Comparison of ENCODE assay signal across 19 cellular contexts in the genomic region with DNA sequence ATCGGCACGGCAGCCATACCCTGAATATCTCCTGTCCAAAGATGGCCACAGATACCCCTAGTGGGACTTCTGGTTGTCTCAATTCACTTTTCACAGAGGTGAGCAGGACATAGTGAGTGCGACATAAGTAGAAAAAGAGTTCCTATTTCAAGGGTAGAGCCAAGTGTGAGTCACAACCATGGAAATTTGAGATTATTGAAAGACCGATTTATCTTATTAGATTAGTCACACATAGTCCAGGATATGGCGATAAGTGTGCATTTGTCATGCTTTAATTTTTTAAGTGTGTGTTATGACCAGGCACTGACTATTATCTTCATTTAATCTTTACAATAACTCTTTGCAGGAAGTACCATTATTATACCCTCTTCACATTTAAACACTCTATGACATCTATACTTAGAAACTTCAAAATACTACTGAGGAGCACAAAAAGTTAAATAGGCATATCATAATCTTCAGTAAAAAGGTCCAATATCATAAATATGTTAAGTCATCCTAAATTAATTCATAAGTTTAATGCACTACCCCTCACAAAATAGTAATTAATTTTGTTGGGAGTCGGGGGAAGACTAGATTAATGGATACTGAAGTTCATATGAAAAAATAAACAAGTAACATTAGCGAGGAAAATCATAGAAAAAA. TPM values are rescaled to one million over a fixed set of nuclear protein-coding genes. Genes with fewer than 3 reads are reported as not detected.
DNase-seq lines count a peak whose midpoint lies in the region; ATAC-seq and TF ChIP-seq lines count a peak whose summit lies in the region.
"Had no signal": no experiment of that assay in that cellular context is flagged by ENCODE, and none has a peak within 500 bp of the region (broad histone marks: within the 10 kb centered on the region; RNA-seq: fewer than 3 reads in every experiment).

No MANE protein-coding gene starts in this region.

- DNase-seq in BJ (ENCODE audit: low read depth) (peak; percentile 13), HCT116 (ENCODE audit: low read depth, low spot score) (peak; percentile 73), fibroblast of mammary gland (ENCODE audit: low read depth) (peak; percentile 89), nephron progenitor cell (no peak), OCI-M2 (lab: John Stamatoyannopoulos, UW; ENCODE audit: unreplicated experiment) (no peak), CD14-positive monocyte (ENCODE audit: low spot score) (no peak), NCI-H69 (lab: John Stamatoyannopoulos, UW) (no peak)
- DNase-seq: activated B cell treated with CpG ODN at 0.5 μM for 24 hours; activated CD8-positive, alpha-beta memory T cell treated with anti-CD3 and anti-CD28 coated beads, Interleukin-2, amount 10 ng/mL, durations not matched to agents 7 days and 5 days; activated gamma-delta T cell treated with Interleukin-2 at 50 U/mL for 16 hours; brain microvascular endothelial cell; gastrocnemius medialis; NCI-H1105 treated with DMSO at 0.1 percent for 48 hours; NCI-H345; right cardiac atrium; stimulated activated CD4-positive, alpha-beta T cell treated with anti-CD3 and anti-CD28 coated beads, Interleukin-2, amount 100 ng/mL, for 48 hours; SW 1271 had no signal

- H3K27ac Mint-ChIP-seq in nephron progenitor cell, result no peak overlapping the region
- H3K27ac Mint-ChIP-seq in CD14-positive monocyte, result peak overlapping the region in 1 of 7 donors; percentile 55
- H3K27ac Mint-ChIP-seq: activated B cell treated with CpG ODN at 0.5 μM for 24 hours; activated CD8-positive, alpha-beta memory T cell treated with anti-CD3 and anti-CD28 coated beads, Interleukin-2, amount 10 ng/mL, durations not matched to agents 7 days and 5 days had no signal

- H3K9me3 ChIP-seq in HCT116 (ENCODE audit: control insufficient read depth in 1 of 2, insufficient read depth in 1 of 2, low read depth in 1 of 2, low read length in 2 of 2), result no peaks in the 10 kb centered on the region
- H3K9me3 ChIP-seq in SU-DHL-6 (ENCODE audit: insufficient read depth, low read length), result no peaks in the 10 kb centered on the region
- H3K9me3 ChIP-seq: gastrocnemius medialis, tibial nerve had no signal

- H3K27me3 Mint-ChIP-seq in nephron progenitor cell (ENCODE audit: low read depth, poor library complexity) (no peaks in the 10 kb centered on the region), CD14-positive monocyte (ENCODE audit: low read depth in 3 of 3) (no peaks in the 10 kb centered on the region)
- H3K27me3 Mint-ChIP-seq: activated B cell treated with CpG ODN at 0.5 μM for 24 hours; activated CD8-positive, alpha-beta memory T cell treated with anti-CD3 and anti-CD28 coated beads, Interleukin-2, amount 10 ng/mL, durations not matched to agents 7 days and 5 days had no signal

- H3K4me3 ChIP-seq in BJ (ENCODE audit: low read depth, low read length) (no peak overlapping the region), HCT116 (replicated peaks in 1 of 2; ENCODE audit: low read depth in 1 of 2, low read length in 2 of 2) (peak overlapping the region in 1 of 2 experiments; percentile 28; a peak in 2 of 4 replicates), SU-DHL-6 (ENCODE audit: insufficient read depth, low read length, poor library complexity, severe bottlenecking) (no peak overlapping the region), fibroblast of mammary gland (ENCODE audit: control insufficient read depth, low read depth, low read length) (no peak overlapping the region)
- H3K4me3 ChIP-seq: gastrocnemius medialis, tibial nerve had no signal

- H3K4me3 Mint-ChIP-seq in nephron progenitor cell (no peak overlapping the region), CD14-positive monocyte (no peak overlapping the region)
- H3K4me3 Mint-ChIP-seq: activated B cell treated with CpG ODN at 0.5 μM for 24 hours; activated CD8-positive, alpha-beta memory T cell treated with anti-CD3 and anti-CD28 coated beads, Interleukin-2, amount 10 ng/mL, durations not matched to agents 7 days and 5 days had no signal

- H3K79me2 ChIP-seq in HCT116 (ENCODE audit: insufficient read depth, low read length) (no peaks in the 10 kb centered on the region), SU-DHL-6 (ENCODE audit: insufficient read depth, low read length) (no peaks in the 10 kb centered on the region)

- H3K9ac ChIP-seq in HCT116 (ENCODE audit: low read length) (no peak overlapping the region), SU-DHL-6 (ENCODE audit: low read length) (no peak overlapping the region)

- H3K4me1 Mint-ChIP-seq in nephron progenitor cell (no peaks in the 10 kb centered on the region), CD14-positive monocyte (peaks cover 14% of the 10 kb centered on the region)

- H3K9me3 Mint-ChIP-seq in nephron progenitor cell (peaks cover 13% of the 10 kb centered on the region), CD14-positive monocyte (peaks cover 0 to 9% (median 3%) of the 10 kb centered on the region in 7 donors)

- CTCF ChIA-PET in BJ (lab: Yijun Ruan, JAX) (interaction anchor here (1.0 to 1.6 kb wide), 2 partner anchors 13 to 54 kb away, joined by 3 to 4 read pairs; partner anchors contain the start of gene TNFAIP3), HCT116 (lab: Charles Lee) (interaction anchor here (0.9 kb wide), 1 partner anchor 91 kb away, joined by 3 read pairs; no protein-coding TSS in a partner anchor)

- intact Hi-C loops in HCT116 (cut with micrococcal nuclease) (no loop called here), CD14-positive monocyte (cut with micrococcal nuclease) (no loop called here)

- H3K4me1 ChIP-seq in HCT116 (ENCODE audit: control insufficient read depth in 1 of 2, insufficient read depth in 2 of 2, low read length in 2 of 2), result peaks cover 0 to 42% of the 10 kb centered on the region in 2 experiments; a peak in 3 of 4 replicates

- peak; percentile 75 for ATAC-seq in HCT116
- ATAC-seq: activated CD8-positive, alpha-beta memory T cell treated with anti-CD3 and anti-CD28 coated beads, Interleukin-2, amount 10 ng/mL, durations not matched to agents 7 days and 5 days; gastrocnemius medialis; right cardiac atrium had no signal

- H4K20me1 ChIP-seq in HCT116 (ENCODE audit: insufficient read depth) (no peaks in the 10 kb centered on the region), SU-DHL-6 (ENCODE audit: low read depth, low read length) (no peaks in the 10 kb centered on the region)

- TF ChIP-seq POLR2A in HCT116 (IDR thresholded peaks at IDR 0.05; ENCODE audit: borderline replicate concordance, extremely low read depth, insufficient read depth, insufficient read length), result no peak

- no TSS peak for BruUV-seq in HCT116 (replicated peaks; lab: Mats Ljungman, UMichigan)

- TF ChIP-seq CTCF in BJ (IDR thresholded peaks at IDR 0.05; ENCODE audit: insufficient read depth, low read depth, low read length) (no peak), HCT116 (IDR thresholded peaks at IDR 0.05 in 2 of 3, conservative IDR thresholded peaks at IDR 0.05 in 1 of 3; ENCODE audit: borderline replicate concordance in 1 of 3, insufficient read depth in 1 of 3, low read depth in 2 of 3, low read length in 2 of 3) (no peak), SU-DHL-6 (IDR thresholded peaks at IDR 0.05; ENCODE audit: insufficient read depth, low read length, poor library complexity, severe bottlenecking) (no peak), fibroblast of mammary gland (conservative IDR thresholded peaks at IDR 0.05; ENCODE audit: control insufficient read depth, insufficient read depth, low read depth, low read length) (no peak), nephron progenitor cell (IDR thresholded peaks at IDR 0.05) (no peak), CD14-positive monocyte (IDR thresholded peaks at IDR 0.05) (no peak)

- POLR2A ChIA-PET in BJ (lab: Charles Lee), result no interaction called here
- POLR2A ChIA-PET in HCT116 (lab: Charles Lee), result no interaction called here

- H3K36me3 ChIP-seq in BJ (ENCODE audit: control insufficient read depth, insufficient read depth, low read length) (no peaks in the 10 kb centered on the region), HCT116 (ENCODE audit: control insufficient read depth in 1 of 2, insufficient read depth in 2 of 2, low read length in 2 of 2) (no peaks in the 10 kb centered on the region), SU-DHL-6 (ENCODE audit: low read length) (no peaks in the 10 kb centered on the region)
- H3K36me3 ChIP-seq: brain microvascular endothelial cell, gastrocnemius medialis, tibial nerve had no signal

- H2AFZ ChIP-seq in HCT116 (ENCODE audit: low read depth, low read length, poor library complexity, severe bottlenecking) (peak overlapping the region; percentile 99), SU-DHL-6 (ENCODE audit: low read depth, low read length, severe bottlenecking) (no peak overlapping the region)

- peak overlapping the region; percentile 63 for H3K4me2 ChIP-seq in HCT116 (ENCODE audit: low read length)
- peak overlapping the region; percentile 25 for H3K4me2 ChIP-seq in SU-DHL-6 (ENCODE audit: low read depth, low read length, poor library complexity, severe bottlenecking)

- H3K9me2 ChIP-seq in HCT116 (ENCODE audit: insufficient read depth) (no peaks in the 10 kb centered on the region), SU-DHL-6 (replicated peaks; ENCODE audit: insufficient read depth, low read length) (no peaks in the 10 kb centered on the region)

- no peaks in the 10 kb centered on the region for H3K27me3 ChIP-seq in BJ (ENCODE audit: control insufficient read depth, insufficient read depth, low read length)
- no peaks in the 10 kb centered on the region for H3K27me3 ChIP-seq in HCT116 (ENCODE audit: insufficient read depth, low read length)
- no peaks in the 10 kb centered on the region for H3K27me3 ChIP-seq in SU-DHL-6 (ENCODE audit: low read length)
- H3K27me3 ChIP-seq: brain microvascular endothelial cell, gastrocnemius medialis, tibial nerve had no signal

- H3K27ac ChIP-seq in HCT116 (ENCODE audit: low read depth, low read length) (no peak overlapping the region), SU-DHL-6 (ENCODE audit: low read depth, low read length) (no peak overlapping the region)
- H3K27ac ChIP-seq: brain microvascular endothelial cell, gastrocnemius medialis, tibial nerve had no signal

- RAD21 ChIA-PET in HCT116 (lab: Charles Lee; ENCODE audit: low non-redundant PET in 1 of 2, low total read pairs in 2 of 2, uncharacterized antibody in 2 of 2, unreplicated experiment in 2 of 2), result no interaction called here

- H3F3A ChIP-seq in SU-DHL-6 (ENCODE audit: insufficient read depth), result no peaks in the 10 kb centered on the region

- H3K36me3 Mint-ChIP-seq in nephron progenitor cell (ENCODE audit: low read depth) (peaks cover 13% of the 10 kb centered on the region), CD14-positive monocyte (no peaks in the 10 kb centered on the region)

- no peak for TF ChIP-seq RAD21 in HCT116 (IDR thresholded peaks at IDR 0.05; ENCODE audit: low read depth)

TF ChIP-seq in HCT116, 20 proteins besides CTCF, POLR2A, EP300 and RAD21 (continues in another document):
- TF ChIP-seq FOSL1 (IDR thresholded peaks at IDR 0.05; ENCODE audit: low read depth), result peak; percentile 89
- TF ChIP-seq SRF (IDR thresholded peaks at IDR 0.05; ENCODE audit: low read depth), result peak; percentile 63; the same call in 1 of the 2 replicates
- TF ChIP-seq EZH2phosphoT487 (IDR thresholded peaks at IDR 0.05; ENCODE audit: borderline replicate concordance), result no peak
- TF ChIP-seq ZFX (IDR thresholded peaks at IDR 0.05), result no peak

RNA-seq across cellular contexts. Expression of gene TNFAIP3, which starts 13.4 kb away (rescaled TPM):
- polyA plus RNA-seq in BJ (2011; rRNA removed) (5.7 and 6.3 TPM in 2 replicates), CD14-positive monocyte (10 to 100 TPM; 35.5 to 38.4 TPM)
- 2.0 and 2.6 TPM in 2 replicates for polyA minus RNA-seq in BJ (2011; rRNA and poly(A)+ RNA removed)
- 4.4 TPM for total RNA-seq in HCT116 (2021; ENCODE audit: unreplicated experiment)
- 1.5 and 1.7 TPM in 2 replicates for polyA plus RNA-seq in HCT116 (2012)

Comparison
In these comparisons a context has a peak if more than half of its experiments do, and no peak if none do; other contexts are left out.
1. DNase-seq: peak in BJ (single experiment), HCT116 (single experiment) and fibroblast of mammary gland (single experiment); none in nephron progenitor cell (single experiment), OCI-M2 (single experiment), CD14-positive monocyte (single experiment) and NCI-H69 (single experiment).